ENCODE assay signal across 8 cellular contexts in genomic region chr21:31580866-31581276, GRCh38.
DNase-seq lines count a peak whose midpoint lies in the region; ATAC-seq and TF ChIP-seq lines count a peak whose summit lies in the region.

No MANE protein-coding gene starts in this region.

- peaks cover 5% of the 10 kb centered on the region for H3K4me1 Mint-ChIP-seq in activated CD4-positive, alpha-beta T cell treated with anti-CD3 and anti-CD28 coated beads, Interleukin-2, amount 10 ng/mL, durations not matched to agents 24 days and 14 days

- peaks cover 26% of the 10 kb centered on the region for H3K27me3 Mint-ChIP-seq in activated CD4-positive, alpha-beta T cell treated with anti-CD3 and anti-CD28 coated beads, Interleukin-2, amount 10 ng/mL, durations not matched to agents 24 days and 14 days

- intact Hi-C loops in activated CD4-positive, alpha-beta T cell treated with anti-CD3 and anti-CD28 coated beads, Interleukin-2, amount 10 ng/mL, durations not matched to agents 24 days and 14 days (cut with micrococcal nuclease) = loop anchor here (1.0 kb wide), 2 partner anchors 383 to 483 kb away; no protein-coding TSS in a partner anchor

- ATAC-seq in HG02938 (IDR thresholded peaks at IDR 0.05; ENCODE audit: unreplicated experiment) (peak; percentile 56), HG03045 (IDR thresholded peaks at IDR 0.05; ENCODE audit: unreplicated experiment) (no peak)

- no peaks in the 10 kb centered on the region for H3K36me3 Mint-ChIP-seq in activated CD4-positive, alpha-beta T cell treated with anti-CD3 and anti-CD28 coated beads, Interleukin-2, amount 10 ng/mL, durations not matched to agents 24 days and 14 days (ENCODE audit: low read depth)

- H3K4me3 Mint-ChIP-seq in activated CD4-positive, alpha-beta T cell treated with anti-CD3 and anti-CD28 coated beads, Interleukin-2, amount 10 ng/mL, durations not matched to agents 24 days and 14 days = no peak overlapping the region

- TF ChIP-seq CTCF in GM10266 (IDR thresholded peaks at IDR 0.05; ENCODE audit: control insufficient read depth, insufficient read depth, low read depth, missing control alignments) = peak; percentile 88

- no peak overlapping the region for H3K27ac Mint-ChIP-seq in activated CD4-positive, alpha-beta T cell treated with anti-CD3 and anti-CD28 coated beads, Interleukin-2, amount 10 ng/mL, durations not matched to agents 24 days and 14 days

- H3K9me3 Mint-ChIP-seq in activated CD4-positive, alpha-beta T cell treated with anti-CD3 and anti-CD28 coated beads, Interleukin-2, amount 10 ng/mL, durations not matched to agents 24 days and 14 days = no peaks in the 10 kb centered on the region

- peak; percentile 51 for DNase-seq in GM10266 (ENCODE audit: extremely low spot score)
- DNase-seq in NCI-H460 (ENCODE audit: extremely low read depth, low read depth) = peak; percentile 68
- peak; percentile 93 for DNase-seq in activated CD4-positive, alpha-beta T cell treated with anti-CD3 and anti-CD28 coated beads, Interleukin-2, amount 10 ng/mL, durations not matched to agents 24 days and 14 days
- peak; percentile 61 for DNase-seq in dedifferentiated amniotic fluid mesenchymal stem cell (ENCODE audit: extremely low spot score)
- DNase-seq in medulla oblongata (ENCODE audit: extremely low spot score) = peak; percentile 88
- peak; percentile 29 to 55 for DNase-seq in stimulated activated CD8-positive, alpha-beta memory T cell treated with anti-CD3 and anti-CD28 coated beads, Interleukin-15, amount 100 ng/mL, for 4 hours (ENCODE audit: low read depth in 2 of 2)

Comparison
In these comparisons a context has a peak if more than half of its experiments do, and no peak if none do; other contexts are left out.
1. DNase-seq: peak in every context shown above with its lines; median percentile 93 in activated CD4-positive, alpha-beta T cell treated with anti-CD3 and anti-CD28 coated beads, Interleukin-2, amount 10 ng/mL, durations not matched to agents 24 days and 14 days; 88 in medulla oblongata; 68 in NCI-H460; 61 in dedifferentiated amniotic fluid mesenchymal stem cell; 51 in GM10266; 42 in stimulated activated CD8-positive, alpha-beta memory T cell treated with anti-CD3 and anti-CD28 coated beads, Interleukin-15, amount 100 ng/mL, for 4 hours.